Comparison of ENCODE assay signal across 1 cellular context in the genomic region with DNA sequence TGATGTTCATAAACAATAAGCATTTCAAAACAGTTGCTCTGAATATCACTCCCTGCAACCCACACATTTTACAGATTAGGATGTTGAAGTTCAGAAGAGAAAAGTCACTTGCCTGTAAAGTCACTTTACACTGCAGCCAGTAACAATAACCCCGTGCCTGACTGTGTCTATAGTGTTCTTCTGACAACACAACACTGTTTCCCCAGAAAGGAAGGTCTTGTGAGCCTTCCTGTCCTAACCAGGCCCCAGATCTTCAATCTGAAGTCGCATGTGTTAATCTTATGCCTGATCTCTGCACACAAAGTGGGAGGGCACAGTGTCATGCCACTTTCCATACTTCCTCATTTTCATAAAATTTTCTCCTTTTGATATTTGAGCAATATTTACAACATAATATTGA.
TF ChIP-seq lines count a peak whose summit lies in the region.

No MANE protein-coding gene starts in this region.

TF ChIP-seq in SK-N-SH, 30 proteins besides CTCF, POLR2A, EP300 and RAD21 (continued from another document):
- TF ChIP-seq, protein P1, sequence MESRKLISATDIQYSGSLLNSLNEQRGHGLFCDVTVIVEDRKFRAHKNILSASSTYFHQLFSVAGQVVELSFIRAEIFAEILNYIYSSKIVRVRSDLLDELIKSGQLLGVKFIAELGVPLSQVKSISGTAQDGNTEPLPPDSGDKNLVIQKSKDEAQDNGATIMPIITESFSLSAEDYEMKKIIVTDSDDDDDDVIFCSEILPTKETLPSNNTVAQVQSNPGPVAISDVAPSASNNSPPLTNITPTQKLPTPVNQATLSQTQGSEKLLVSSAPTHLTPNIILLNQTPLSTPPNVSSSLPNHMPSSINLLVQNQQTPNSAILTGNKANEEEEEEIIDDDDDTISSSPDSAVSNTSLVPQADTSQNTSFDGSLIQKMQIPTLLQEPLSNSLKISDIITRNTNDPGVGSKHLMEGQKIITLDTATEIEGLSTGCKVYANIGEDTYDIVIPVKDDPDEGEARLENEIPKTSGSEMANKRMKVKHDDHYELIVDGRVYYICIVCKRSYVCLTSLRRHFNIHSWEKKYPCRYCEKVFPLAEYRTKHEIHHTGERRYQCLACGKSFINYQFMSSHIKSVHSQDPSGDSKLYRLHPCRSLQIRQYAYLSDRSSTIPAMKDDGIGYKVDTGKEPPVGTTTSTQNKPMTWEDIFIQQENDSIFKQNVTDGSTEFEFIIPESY (IDR thresholded peaks at IDR 0.05; ENCODE audit: borderline replicate concordance, low read depth) = no peak
- TF ChIP-seq NRF1 (IDR thresholded peaks at IDR 0.05; ENCODE audit: low read depth, low read length) (no peak), JUND (IDR thresholded peaks at IDR 0.05) (no peak), YY1 (IDR thresholded peaks at IDR 0.05; ENCODE audit: low read depth) (no peak), RFX5 (IDR thresholded peaks at IDR 0.05; ENCODE audit: low read length) (no peak)
- TF ChIP-seq, protein P2, sequence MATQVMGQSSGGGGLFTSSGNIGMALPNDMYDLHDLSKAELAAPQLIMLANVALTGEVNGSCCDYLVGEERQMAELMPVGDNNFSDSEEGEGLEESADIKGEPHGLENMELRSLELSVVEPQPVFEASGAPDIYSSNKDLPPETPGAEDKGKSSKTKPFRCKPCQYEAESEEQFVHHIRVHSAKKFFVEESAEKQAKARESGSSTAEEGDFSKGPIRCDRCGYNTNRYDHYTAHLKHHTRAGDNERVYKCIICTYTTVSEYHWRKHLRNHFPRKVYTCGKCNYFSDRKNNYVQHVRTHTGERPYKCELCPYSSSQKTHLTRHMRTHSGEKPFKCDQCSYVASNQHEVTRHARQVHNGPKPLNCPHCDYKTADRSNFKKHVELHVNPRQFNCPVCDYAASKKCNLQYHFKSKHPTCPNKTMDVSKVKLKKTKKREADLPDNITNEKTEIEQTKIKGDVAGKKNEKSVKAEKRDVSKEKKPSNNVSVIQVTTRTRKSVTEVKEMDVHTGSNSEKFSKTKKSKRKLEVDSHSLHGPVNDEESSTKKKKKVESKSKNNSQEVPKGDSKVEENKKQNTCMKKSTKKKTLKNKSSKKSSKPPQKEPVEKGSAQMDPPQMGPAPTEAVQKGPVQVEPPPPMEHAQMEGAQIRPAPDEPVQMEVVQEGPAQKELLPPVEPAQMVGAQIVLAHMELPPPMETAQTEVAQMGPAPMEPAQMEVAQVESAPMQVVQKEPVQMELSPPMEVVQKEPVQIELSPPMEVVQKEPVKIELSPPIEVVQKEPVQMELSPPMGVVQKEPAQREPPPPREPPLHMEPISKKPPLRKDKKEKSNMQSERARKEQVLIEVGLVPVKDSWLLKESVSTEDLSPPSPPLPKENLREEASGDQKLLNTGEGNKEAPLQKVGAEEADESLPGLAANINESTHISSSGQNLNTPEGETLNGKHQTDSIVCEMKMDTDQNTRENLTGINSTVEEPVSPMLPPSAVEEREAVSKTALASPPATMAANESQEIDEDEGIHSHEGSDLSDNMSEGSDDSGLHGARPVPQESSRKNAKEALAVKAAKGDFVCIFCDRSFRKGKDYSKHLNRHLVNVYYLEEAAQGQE (IDR thresholded peaks at IDR 0.05; ENCODE audit: low read depth, low read length) = no peak
- TF ChIP-seq, protein P3, sequence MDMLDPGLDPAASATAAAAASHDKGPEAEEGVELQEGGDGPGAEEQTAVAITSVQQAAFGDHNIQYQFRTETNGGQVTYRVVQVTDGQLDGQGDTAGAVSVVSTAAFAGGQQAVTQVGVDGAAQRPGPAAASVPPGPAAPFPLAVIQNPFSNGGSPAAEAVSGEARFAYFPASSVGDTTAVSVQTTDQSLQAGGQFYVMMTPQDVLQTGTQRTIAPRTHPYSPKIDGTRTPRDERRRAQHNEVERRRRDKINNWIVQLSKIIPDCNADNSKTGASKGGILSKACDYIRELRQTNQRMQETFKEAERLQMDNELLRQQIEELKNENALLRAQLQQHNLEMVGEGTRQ (IDR thresholded peaks at IDR 0.05; ENCODE audit: borderline replicate concordance, low read depth, low read length) = no peak
